In genomic region chr3:115581347-115582135, GRCh38 we compare ENCODE assay signal across 14 cellular contexts. TPM values are rescaled to one million over a fixed set of nuclear protein-coding genes. Genes with fewer than 3 reads are reported as not detected.
A peak's percentile ranks its signal among the peaks of the same experiment; 100 is the strongest.
DNase-seq lines count a peak whose midpoint lies in the region; ATAC-seq and TF ChIP-seq lines count a peak whose summit lies in the region.
"Had no signal": no experiment of that assay in that cellular context is flagged by ENCODE, and none has a peak within 500 bp of the region (broad histone marks: within the 10 kb centered on the region; RNA-seq: fewer than 3 reads in every experiment).

No MANE protein-coding gene starts in this region.

- H3K36me3 Mint-ChIP-seq in activated T-cell treated with anti-CD3 and anti-CD28 coated beads, Interleukin-2, amount 50 U/mL, for 72 hours (ENCODE audit: insufficient read depth in 2 of 2) = no peaks in the 10 kb centered on the region
- no peaks in the 10 kb centered on the region for H3K36me3 Mint-ChIP-seq in activated T-cell treated with anti-CD3 and anti-CD28 coated beads, Interleukin-2, amount 50 U/mL, for 24 hours (ENCODE audit: low read depth)
- H3K36me3 Mint-ChIP-seq in osteocyte (ENCODE audit: unreplicated experiment) (no peaks in the 10 kb centered on the region), mesothelial cell of epicardium (no peaks in the 10 kb centered on the region)

- H3K27ac ChIP-seq in substantia nigra (ENCODE audit: low read depth, low read length, poor library complexity, severe bottlenecking) (no peak overlapping the region), ovary (no peak overlapping the region)
- H3K27ac ChIP-seq: cardiac muscle cell had no signal

- no peaks in the 10 kb centered on the region for H3K9me3 Mint-ChIP-seq in activated T-cell treated with anti-CD3 and anti-CD28 coated beads, Interleukin-2, amount 50 U/mL, for 72 hours
- H3K9me3 Mint-ChIP-seq in activated T-cell treated with anti-CD3 and anti-CD28 coated beads, Interleukin-2, amount 50 U/mL, for 24 hours = no peaks in the 10 kb centered on the region
- peaks cover 6% of the 10 kb centered on the region for H3K9me3 Mint-ChIP-seq in osteocyte (ENCODE audit: unreplicated experiment)
- H3K9me3 Mint-ChIP-seq in mesothelial cell of epicardium = peaks cover 4% of the 10 kb centered on the region

- no peak for TF ChIP-seq POLR2A in ovary (IDR thresholded peaks at IDR 0.05)

- H3K4me3 ChIP-seq in ovary = no peak overlapping the region
- H3K4me3 ChIP-seq: cardiac muscle cell had no signal

- H3K9me3 ChIP-seq in ovary = no peaks in the 10 kb centered on the region

- TF ChIP-seq CTCF in osteocyte (IDR thresholded peaks at IDR 0.05) = no peak
- TF ChIP-seq CTCF in ovary (IDR thresholded peaks at IDR 0.05) = no peak
- no peak for TF ChIP-seq CTCF in mesothelial cell of epicardium (IDR thresholded peaks at IDR 0.05; ENCODE audit: unreplicated experiment)

- TF ChIP-seq EP300 in ovary (IDR thresholded peaks at IDR 0.05) = no peak

- H3K4me3 Mint-ChIP-seq in activated T-cell treated with anti-CD3 and anti-CD28 coated beads, Interleukin-2, amount 50 U/mL, for 72 hours = no peak overlapping the region
- H3K4me3 Mint-ChIP-seq in activated T-cell treated with anti-CD3 and anti-CD28 coated beads, Interleukin-2, amount 50 U/mL, for 24 hours = no peak overlapping the region
- H3K4me3 Mint-ChIP-seq in osteocyte (ENCODE audit: unreplicated experiment) (no peak overlapping the region), mesothelial cell of epicardium (no peak overlapping the region)
- H3K4me3 Mint-ChIP-seq: nephron had no signal

- H3K27me3 Mint-ChIP-seq in activated T-cell treated with anti-CD3 and anti-CD28 coated beads, Interleukin-2, amount 50 U/mL, for 72 hours (ENCODE audit: low read depth) = peaks cover 6% of the 10 kb centered on the region
- peaks cover 15% of the 10 kb centered on the region for H3K27me3 Mint-ChIP-seq in activated T-cell treated with anti-CD3 and anti-CD28 coated beads, Interleukin-2, amount 50 U/mL, for 24 hours
- H3K27me3 Mint-ChIP-seq in osteocyte (ENCODE audit: unreplicated experiment) (no peaks in the 10 kb centered on the region), mesothelial cell of epicardium (ENCODE audit: low read depth) (no peaks in the 10 kb centered on the region)

- H3K36me3 ChIP-seq in ovary = no peaks in the 10 kb centered on the region
- H3K36me3 ChIP-seq: cardiac muscle cell had no signal

- H3K27ac Mint-ChIP-seq in activated T-cell treated with anti-CD3 and anti-CD28 coated beads, Interleukin-2, amount 50 U/mL, for 72 hours = no peak overlapping the region
- no peak overlapping the region for H3K27ac Mint-ChIP-seq in activated T-cell treated with anti-CD3 and anti-CD28 coated beads, Interleukin-2, amount 50 U/mL, for 24 hours
- peak overlapping the region; percentile 41 for H3K27ac Mint-ChIP-seq in osteocyte (ENCODE audit: unreplicated experiment)
- no peak overlapping the region for H3K27ac Mint-ChIP-seq in mesothelial cell of epicardium
- H3K27ac Mint-ChIP-seq: nephron had no signal

- H3K27me3 ChIP-seq in ovary = no peaks in the 10 kb centered on the region
- H3K27me3 ChIP-seq: cardiac muscle cell had no signal

- ATAC-seq in activated T-cell treated with anti-CD3 and anti-CD28 coated beads, Interleukin-2, amount 50 U/mL, for 72 hours (replicated peaks in 1 of 2) = peak; percentile 82 to 94

- H3K4me1 ChIP-seq in ovary (ENCODE audit: insufficient read depth) = no peaks in the 10 kb centered on the region

- 78 to 86% (median 80%) methylated on average over 8 of the region's 8 CpGs for WGBS in ovary, 3 donors

- peak; percentile 11 to 21 for DNase-seq in activated T-cell treated with anti-CD3 and anti-CD28 coated beads, Interleukin-2, amount 50 U/mL, for 72 hours
- DNase-seq in activated T-cell treated with anti-CD3 and anti-CD28 coated beads, Interleukin-2, amount 50 U/mL, for 24 hours = no peak
- DNase-seq in NCI-H69 (lab: John Stamatoyannopoulos, UW) = peak; percentile 14
- peak; percentile 40 for DNase-seq in dedifferentiated amniotic fluid mesenchymal stem cell (ENCODE audit: extremely low spot score)
- no peak for DNase-seq in osteocyte (ENCODE audit: extremely low spot score, unreplicated experiment)
- no peak for DNase-seq in substantia nigra (lab: John Stamatoyannopoulos, UW)
- no peak for DNase-seq in ovary
- DNase-seq in mesothelial cell of epicardium (ENCODE audit: low spot score in 2 of 2, unreplicated experiment in 2 of 2) = no peak
- DNase-seq: activated T-cell treated with anti-CD3 and anti-CD28 coated beads, Interleukin-2, amount 50 U/mL, for 1 hour; DMS79; stimulated activated CD4-positive, alpha-beta T cell treated with anti-CD3 and anti-CD28 coated beads, Interleukin-12 subunit alpha, Interleukin-12 subunit beta, amount 100 ng/mL, for 4 hours had no signal

- no peaks in the 10 kb centered on the region for H3K4me1 Mint-ChIP-seq in activated T-cell treated with anti-CD3 and anti-CD28 coated beads, Interleukin-2, amount 50 U/mL, for 72 hours (ENCODE audit: low read depth)
- no peaks in the 10 kb centered on the region for H3K4me1 Mint-ChIP-seq in activated T-cell treated with anti-CD3 and anti-CD28 coated beads, Interleukin-2, amount 50 U/mL, for 24 hours (ENCODE audit: low read depth)
- H3K4me1 Mint-ChIP-seq in osteocyte (ENCODE audit: unreplicated experiment) (peaks cover 57% of the 10 kb centered on the region), mesothelial cell of epicardium (peaks cover 1% of the 10 kb centered on the region)
- H3K4me1 Mint-ChIP-seq: nephron had no signal

- intact Hi-C loops in ovary (cut with DNase I) = no loop called here

RNA-seq across cellular contexts. Expression of gene GAP43, which starts 41.8 kb away (rescaled TPM):
- total RNA-seq in activated T-cell treated with anti-CD3 and anti-CD28 coated beads, Interleukin-2, amount 50 U/mL, for 72 hours = not detected
- total RNA-seq in osteocyte = 2.3 and 3.2 TPM in 2 replicates
- under 1 TPM in 2 of 7 donors, not detected in 5; 0.28 to 0.30 TPM for total RNA-seq in ovary
- polyA plus RNA-seq in ovary = under 1 TPM; 0.21 to 0.75 TPM
- total RNA-seq in mesothelial cell of epicardium = 4.2 to 6.1 TPM (median 5.7 TPM) in 3 replicates
- total RNA-seq: epithelial cell of proximal tubule had no signal

Comparison
In these comparisons a context has a peak if more than half of its experiments do, and no peak if none do; other contexts are left out.
1. DNase-seq: peak in activated T-cell treated with anti-CD3 and anti-CD28 coated beads, Interleukin-2, amount 50 U/mL, for 72 hours (2 of 2), NCI-H69 (single experiment) and dedifferentiated amniotic fluid mesenchymal stem cell (single experiment); none in activated T-cell treated with anti-CD3 and anti-CD28 coated beads, Interleukin-2, amount 50 U/mL, for 24 hours (single experiment), osteocyte (single experiment), substantia nigra (0 of 49), ovary (0 of 5) and mesothelial cell of epicardium (0 of 2).